Comparison of ENCODE assay signal across 9 cellular contexts in the genomic region with DNA sequence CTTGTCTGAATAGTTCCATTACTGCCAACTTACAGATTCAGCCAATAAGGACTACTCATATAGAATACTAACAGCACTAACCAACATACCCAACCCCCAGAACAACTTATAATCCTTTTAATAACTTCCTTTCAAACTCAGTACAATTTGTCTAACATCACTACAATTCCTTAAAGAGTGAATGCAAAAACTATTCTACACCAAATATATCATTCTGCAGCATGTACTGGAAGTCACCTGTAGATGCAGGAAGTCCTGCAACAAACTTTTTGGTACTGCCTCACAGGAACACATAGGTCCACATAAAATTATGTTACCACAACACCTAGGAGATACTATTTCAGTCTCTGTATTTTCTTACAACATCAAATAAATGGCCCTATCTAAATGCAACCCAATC. TPM values are rescaled to one million over a fixed set of nuclear protein-coding genes. Genes with fewer than 3 reads are reported as not detected.
DNase-seq lines count a peak whose midpoint lies in the region; ATAC-seq, FAIRE-seq and TF ChIP-seq lines count a peak whose summit lies in the region.
"Had no signal": no experiment of that assay in that cellular context is flagged by ENCODE, and none has a peak within 500 bp of the region (broad histone marks: within the 10 kb centered on the region; RNA-seq: fewer than 3 reads in every experiment).

No MANE protein-coding gene starts in this region.

- TF ChIP-seq CTCF in DOHH2 (IDR thresholded peaks at IDR 0.05; ENCODE audit: low read depth, low read length, poor library complexity, severe bottlenecking) (no peak), RWPE2 (IDR thresholded peaks at IDR 0.05; ENCODE audit: poor library complexity, severe bottlenecking) (no peak), esophagus squamous epithelium (IDR thresholded peaks at IDR 0.05) (no peak)

- H3K18ac ChIP-seq in trophoblast cell (ENCODE audit: low read length): no peak overlapping the region

- no peak overlapping the region for H3K27ac ChIP-seq in DOHH2 (ENCODE audit: low read depth, low read length)
- peak overlapping the region; percentile 90 for H3K27ac ChIP-seq in RWPE2 (ENCODE audit: poor library complexity, severe bottlenecking)
- H3K27ac ChIP-seq in esophagus squamous epithelium: peak overlapping the region in 2 of 4 donors; percentile 98 to 100
- H3K27ac ChIP-seq in trophoblast cell (ENCODE audit: low read depth, low read length): no peak overlapping the region
- no peak overlapping the region for H3K27ac ChIP-seq in small intestine (ENCODE audit: low read depth in 1 of 2, low read length in 1 of 2)

- DNase-seq in RWPE2 (ENCODE audit: low spot score) (no peak), esophagus squamous epithelium (lab: John Stamatoyannopoulos, UW) (no peak), trophoblast cell (peak in 1 of 2 donors; percentile 14), epidermal melanocyte (ENCODE audit: insufficient read length, low spot score) (no peak), small intestine (no peak)
- DNase-seq: activated CD8-positive, alpha-beta memory T cell treated with anti-CD3 and anti-CD28 coated beads, Interleukin-2, amount 50 U/mL, for 4 hours had no signal

- H3K4me3 ChIP-seq in DOHH2 (ENCODE audit: low read length): peak overlapping the region; percentile 96
- H3K4me3 ChIP-seq in RWPE2 (ENCODE audit: severe bottlenecking): peak overlapping the region; percentile 68
- peak overlapping the region; percentile 78 to 97 (median 87) for H3K4me3 ChIP-seq in esophagus squamous epithelium
- no peak overlapping the region for H3K4me3 ChIP-seq in trophoblast cell (ENCODE audit: low read depth, low read length)
- H3K4me3 ChIP-seq in small intestine (ENCODE audit: low read depth in 1 of 2, low read length in 2 of 2): peak overlapping the region in 1 of 2 donors; percentile 96

- H3K36me3 ChIP-seq in DOHH2 (ENCODE audit: control insufficient read depth, low read length): peaks cover 76% of the 10 kb centered on the region
- peaks cover 64% of the 10 kb centered on the region for H3K36me3 ChIP-seq in RWPE2 (ENCODE audit: low read depth)
- peaks cover 8 to 56% (median 9%) of the 10 kb centered on the region in 3 donors for H3K36me3 ChIP-seq in esophagus squamous epithelium
- H3K36me3 ChIP-seq in trophoblast cell (ENCODE audit: control insufficient read depth in 1 of 2, insufficient read depth in 2 of 2, low read length in 2 of 2): peaks cover 2 to 10% of the 10 kb centered on the region in 2 experiments
- H3K36me3 ChIP-seq in small intestine (ENCODE audit: control insufficient read depth in 2 of 2, insufficient read depth in 2 of 2, low read length in 2 of 2): peaks cover 12 to 16% of the 10 kb centered on the region in 2 donors

- peaks cover 58% of the 10 kb centered on the region for H3K4me1 ChIP-seq in DOHH2 (ENCODE audit: control insufficient read depth, low read length)
- H3K4me1 ChIP-seq in RWPE2 (ENCODE audit: insufficient read depth, poor library complexity, severe bottlenecking): peaks cover 48% of the 10 kb centered on the region
- H3K4me1 ChIP-seq in esophagus squamous epithelium: peaks cover 38 to 73% (median 53%) of the 10 kb centered on the region in 3 donors
- H3K4me1 ChIP-seq in trophoblast cell (ENCODE audit: control insufficient read depth in 1 of 2, insufficient read depth in 2 of 2, low read length in 2 of 2): peaks cover 0 to 4% of the 10 kb centered on the region in 2 experiments
- peaks cover 0 to 5% of the 10 kb centered on the region in 2 donors for H3K4me1 ChIP-seq in small intestine (ENCODE audit: control insufficient read depth in 2 of 2, insufficient read depth in 1 of 2, low read depth in 1 of 2, low read length in 1 of 2)

- no peak overlapping the region for H2BK5ac ChIP-seq in trophoblast cell (ENCODE audit: low read depth, low read length, poor library complexity)

- H2BK12ac ChIP-seq in trophoblast cell (ENCODE audit: low read length): no peak overlapping the region

- no peak overlapping the region for H3K23ac ChIP-seq in trophoblast cell (ENCODE audit: low read length)

- H4K12ac ChIP-seq in trophoblast cell (ENCODE audit: low read depth, low read length): no peak overlapping the region

- H4K91ac ChIP-seq in trophoblast cell (ENCODE audit: low read depth, low read length): no peak overlapping the region

- no peaks in the 10 kb centered on the region for H3K27me3 ChIP-seq in DOHH2 (ENCODE audit: control insufficient read depth, low read length)
- no peaks in the 10 kb centered on the region for H3K27me3 ChIP-seq in RWPE2 (ENCODE audit: insufficient read depth, poor library complexity, severe bottlenecking)
- H3K27me3 ChIP-seq in esophagus squamous epithelium: no peaks in the 10 kb centered on the region
- H3K27me3 ChIP-seq in trophoblast cell (ENCODE audit: insufficient read depth, low read length): no peaks in the 10 kb centered on the region
- H3K27me3 ChIP-seq in small intestine (ENCODE audit: control insufficient read depth in 2 of 2, insufficient read depth in 2 of 2, low read length in 2 of 2): no peaks in the 10 kb centered on the region

- peaks cover 88% of the 10 kb centered on the region for H3K79me2 ChIP-seq in DOHH2 (ENCODE audit: control insufficient read depth, low read length)
- peaks cover 14% of the 10 kb centered on the region for H3K79me2 ChIP-seq in trophoblast cell (ENCODE audit: control insufficient read depth, insufficient read depth, low read length, poor library complexity)

- no peak overlapping the region for H2AFZ ChIP-seq in trophoblast cell (ENCODE audit: insufficient read depth, low read length, poor library complexity)

- intact Hi-C loops in esophagus squamous epithelium (cut with DNase I): no loop called here

- peaks cover 55% of the 10 kb centered on the region for H4K20me1 ChIP-seq in DOHH2 (ENCODE audit: control insufficient read depth, insufficient read depth, low read depth, low read length)

- H3F3A ChIP-seq in DOHH2 (ENCODE audit: control insufficient read depth, insufficient read depth): peaks cover 47% of the 10 kb centered on the region

- H2AK5ac ChIP-seq in trophoblast cell (ENCODE audit: low read length): no peak overlapping the region

- H3K4ac ChIP-seq in trophoblast cell (ENCODE audit: low read depth, low read length): peak overlapping the region; percentile 82

- H3K9me2 ChIP-seq in DOHH2 (replicated peaks; ENCODE audit: control insufficient read depth, low read length): no peaks in the 10 kb centered on the region

- no peak overlapping the region for H2BK120ac ChIP-seq in trophoblast cell (ENCODE audit: insufficient read depth, low read length, poor library complexity)

- no peak for FAIRE-seq in small intestine (lab: Jason Lieb, UNC)

- H3K9ac ChIP-seq in trophoblast cell (ENCODE audit: low read length): no peak overlapping the region

- H3K4me2 ChIP-seq in DOHH2 (ENCODE audit: low read length) (peak overlapping the region; percentile 64), trophoblast cell (ENCODE audit: low read length) (peak overlapping the region; percentile 71)

- ATAC-seq in RWPE2 (ENCODE audit: low read depth): no peak
- ATAC-seq in HG02642 (IDR thresholded peaks at IDR 0.05; ENCODE audit: poor library complexity, unreplicated experiment): no peak
- no peak for ATAC-seq in GM19351 (IDR thresholded peaks at IDR 0.05; ENCODE audit: unreplicated experiment)

- no peaks in the 10 kb centered on the region for H3K9me3 ChIP-seq in DOHH2 (ENCODE audit: control insufficient read depth, insufficient read depth, low read length)
- no peaks in the 10 kb centered on the region for H3K9me3 ChIP-seq in RWPE2 (ENCODE audit: severe bottlenecking)
- H3K9me3 ChIP-seq in esophagus squamous epithelium: no peaks in the 10 kb centered on the region
- peaks cover under 1% of the 10 kb centered on the region for H3K9me3 ChIP-seq in trophoblast cell (ENCODE audit: insufficient read depth, low read depth, low read length)
- no peaks in the 10 kb centered on the region for H3K9me3 ChIP-seq in small intestine (ENCODE audit: control insufficient read depth, low read depth)

- H3K79me1 ChIP-seq in trophoblast cell (ENCODE audit: low read length): peaks cover 14% of the 10 kb centered on the region

- TF ChIP-seq POLR2A in esophagus squamous epithelium (IDR thresholded peaks at IDR 0.05): no peak

- H4K8ac ChIP-seq in trophoblast cell (ENCODE audit: low read depth, low read length): no peak overlapping the region

- no peak overlapping the region for H3K14ac ChIP-seq in trophoblast cell (ENCODE audit: low read length)

RNA-seq across cellular contexts. Expression of a gene that starts 2.1 kb away (rescaled TPM):
- total RNA-seq in esophagus squamous epithelium: 100 to 1,000 TPM in 2 of 4 donors, 10 to 100 TPM in 2; 51.0 to 185 (median 121) TPM
- polyA plus RNA-seq in trophoblast cell (2013): 56.5 and 56.9 TPM in 2 replicates
- 100 to 1,000 TPM in 1 of 3 donors, 10 to 100 TPM in 2; 46.6 to 140 (median 96.7) TPM for polyA plus RNA-seq in small intestine
